27 cellular contexts compared by ENCODE assay signal in genomic region chr10:75079436-75080083, GRCh38. TPM values are rescaled to one million over a fixed set of nuclear protein-coding genes. Genes with fewer than 3 reads are reported as not detected.
DNase-seq lines count a peak whose midpoint lies in the region; ATAC-seq, FAIRE-seq and TF ChIP-seq lines count a peak whose summit lies in the region.
"Had no signal": no experiment of that assay in that cellular context is flagged by ENCODE, and none has a peak within 500 bp of the region (broad histone marks: within the 10 kb centered on the region; RNA-seq: fewer than 3 reads in every experiment).

No MANE protein-coding gene starts in this region.

- TF ChIP-seq RAD21 in K562 (CRISPR knock-in tag; conservative IDR thresholded peaks at IDR 0.05 in 1 of 2, IDR thresholded peaks at IDR 0.05 in 1 of 2), result no peak

- H3K4me2 ChIP-seq in K562 (ENCODE audit: insufficient read depth, low read length), result no peak overlapping the region
- H3K4me2 ChIP-seq in neural progenitor cell, result no peak overlapping the region

- H3K9me3 ChIP-seq in K562 (replicated peaks; ENCODE audit: control insufficient read depth, insufficient read depth, low read depth, low read length) (no peaks in the 10 kb centered on the region), neural progenitor cell (ENCODE audit: low read depth) (no peaks in the 10 kb centered on the region), Caco-2 (no peaks in the 10 kb centered on the region; the same call in 1 of the 2 replicates)
- H3K9me3 ChIP-seq: body of pancreas, MG63 had no signal

- in situ Hi-C loops in KBM-7 (cut with MboI; ENCODE audit: low pct_unique_long_range_greater_than_20kb, low sequenced_read_pairs) (loop anchor here (25.0 kb wide), 1 partner anchor 817 kb away; no protein-coding TSS in a partner anchor), K562 (cut with MboI) (loop anchor here (10.0 kb wide), 1 partner anchor 1235 kb away; no protein-coding TSS in a partner anchor)

- H2AFZ ChIP-seq in K562 (ENCODE audit: low read depth, low read length) (0 out of 2 replicates have a peak overlapping the region, but pooled peaks have one; percentile 27), neural progenitor cell (replicated peaks) (no peak overlapping the region)

- H3K4me1 Mint-ChIP-seq in neural progenitor cell (peaks cover 24% of the 10 kb centered on the region), Caco-2 (ENCODE audit: low read depth, unreplicated experiment) (no peaks in the 10 kb centered on the region)

- no peak for TF ChIP-seq POLR2A in K562 (conservative IDR thresholded peaks at IDR 0.05)

- intact Hi-C loops in K562 (cut with micrococcal nuclease) (no loop called here), Caco-2 (cut with micrococcal nuclease; ENCODE audit: unreplicated experiment) (no loop called here)

- POLR2A ChIA-PET in K562 (lab: Yijun Ruan, JAX) (interaction anchor here (0.6 to 1.2 kb wide), 6 partner anchors 12 to 889 kb away, joined by 3 to 9 read pairs (median 3); no protein-coding TSS in a partner anchor), Caco-2 (lab: Charles Lee) (no interaction called here)

- TF ChIP-seq CTCF in K562 (IDR thresholded peaks at IDR 0.05 in 2 of 3, conservative IDR thresholded peaks at IDR 0.05 in 1 of 3; ENCODE audit: insufficient read depth in 2 of 3, low read depth in 1 of 3, low read length in 3 of 3) (no peak), neural progenitor cell (IDR thresholded peaks at IDR 0.05) (no peak), Caco-2 (IDR thresholded peaks at IDR 0.05; ENCODE audit: insufficient read depth in 1 of 2, low read depth in 1 of 2, low read length in 1 of 2, severe bottlenecking in 1 of 2, unreplicated experiment in 1 of 2) (no peak)

- 45% methylated on average over 9 of the region's 9 CpGs for WGBS in K562 (ENCODE audit: insufficient coverage, low coverage, missing lambda C conversion rate)

- H3K4me3 ChIP-seq in K562, result no peak overlapping the region
- no peak overlapping the region for H3K4me3 ChIP-seq in neural progenitor cell
- no peak overlapping the region for H3K4me3 ChIP-seq in Caco-2 (ENCODE audit: low read depth, low read length)
- H3K4me3 ChIP-seq: body of pancreas, MG63 had no signal

- ATAC-seq in K562 (no peak), GM19324 (IDR thresholded peaks at IDR 0.05; ENCODE audit: low FRiP score, unreplicated experiment) (no peak)
- ATAC-seq: body of pancreas, right cardiac atrium, Right ventricle myocardium inferior had no signal

- H3K27ac Mint-ChIP-seq in neural progenitor cell (peak overlapping the region; percentile 84), Caco-2 (ENCODE audit: unreplicated experiment) (no peak overlapping the region)
- H3K27ac Mint-ChIP-seq: activated CD4-positive, alpha-beta memory T cell treated with anti-CD3 and anti-CD28 coated beads for 36 hours; type B pancreatic cell had no signal

- H3K9me3 Mint-ChIP-seq in neural progenitor cell, result no peaks in the 10 kb centered on the region
- H3K9me3 Mint-ChIP-seq in Caco-2 (ENCODE audit: unreplicated experiment), result no peaks in the 10 kb centered on the region

- H3F3A ChIP-seq in neural progenitor cell (ENCODE audit: low read depth), result peaks cover 28% of the 10 kb centered on the region

- no peak overlapping the region for H3K4me3 Mint-ChIP-seq in neural progenitor cell
- no peak overlapping the region for H3K4me3 Mint-ChIP-seq in Caco-2 (ENCODE audit: unreplicated experiment)
- H3K4me3 Mint-ChIP-seq: activated CD4-positive, alpha-beta memory T cell treated with anti-CD3 and anti-CD28 coated beads for 36 hours; type B pancreatic cell had no signal

- H3K36me3 ChIP-seq in K562 (ENCODE audit: control insufficient read depth, insufficient read depth, low read length) (no peaks in the 10 kb centered on the region), neural progenitor cell (no peaks in the 10 kb centered on the region), Caco-2 (ENCODE audit: control insufficient read depth, insufficient read depth, low read length) (no peaks in the 10 kb centered on the region)
- H3K36me3 ChIP-seq: MG63 had no signal

- peaks cover 14% of the 10 kb centered on the region for H3K27me3 Mint-ChIP-seq in neural progenitor cell (ENCODE audit: insufficient read depth, low read depth)
- no peaks in the 10 kb centered on the region for H3K27me3 Mint-ChIP-seq in Caco-2 (ENCODE audit: insufficient read depth, unreplicated experiment)
- H3K27me3 Mint-ChIP-seq: activated CD4-positive, alpha-beta memory T cell treated with anti-CD3 and anti-CD28 coated beads for 36 hours had no signal

- CTCF ChIA-PET in K562 (lab: Yijun Ruan, JAX; ENCODE audit: low intra/inter-chr PET ratio) (no interaction called here), Caco-2 (lab: Charles Lee) (no interaction called here)

- H3K27me3 ChIP-seq in K562 (ENCODE audit: control insufficient read depth in 2 of 2, insufficient read depth in 2 of 2, low read length in 2 of 2) (no peaks in the 10 kb centered on the region; a peak in 1 of 5 replicates), neural progenitor cell (no peaks in the 10 kb centered on the region), Caco-2 (replicated peaks; ENCODE audit: control insufficient read depth, insufficient read depth, low read length) (no peaks in the 10 kb centered on the region)
- H3K27me3 ChIP-seq: body of pancreas, MG63 had no signal

- H3K79me2 ChIP-seq in K562 (ENCODE audit: control insufficient read depth, insufficient read depth, low read length), result no peaks in the 10 kb centered on the region
- H3K79me2 ChIP-seq in neural progenitor cell (ENCODE audit: low read depth), result no peaks in the 10 kb centered on the region

- peak; percentile 33 for DNase-seq in DMS53 (lab: John Stamatoyannopoulos, UW)
- DNase-seq in DMS53 treated with DMSO at 0.1 percent for 48 hours (lab: John Stamatoyannopoulos, UW; ENCODE audit: unreplicated experiment), result no peak
- DNase-seq in KBM-7, result peak; percentile 10
- DNase-seq in K562 (ENCODE audit: extremely low read depth in 1 of 4, low spot score in 3 of 4), result no peak
- DNase-seq in neural progenitor cell (ENCODE audit: low spot score), result peak; percentile 34
- no peak for DNase-seq in nucleus accumbens (lab: John Stamatoyannopoulos, UW)
- no peak for DNase-seq in Caco-2
- DNase-seq: 8988T; activated CD4-positive, alpha-beta memory T cell treated with anti-CD3 and anti-CD28 coated beads for 36 hours; activated CD4-positive, CD25-positive, alpha-beta regulatory T cell; activated effector memory CD4-positive, alpha-beta T cell treated with Interleukin-2 at 50 U/mL for 16 hours; AML-193; body of pancreas; effector CD4-positive, alpha-beta T cell; EL; GOT3; hippocampal formation; MG63; NCI-H187; NCI-H446 treated with DMSO at 0.1 percent for 48 hours; right cardiac atrium; T1000 had no signal

- no peak overlapping the region for H3K27ac ChIP-seq in K562 (ENCODE audit: extremely low read depth, low read depth, low read length)
- peak overlapping the region; percentile 16 for H3K27ac ChIP-seq in neural progenitor cell
- H3K27ac ChIP-seq: body of pancreas had no signal

- H3K36me3 Mint-ChIP-seq in neural progenitor cell (no peaks in the 10 kb centered on the region), Caco-2 (ENCODE audit: insufficient read depth, unreplicated experiment) (no peaks in the 10 kb centered on the region)
- H3K36me3 Mint-ChIP-seq: activated CD4-positive, alpha-beta memory T cell treated with anti-CD3 and anti-CD28 coated beads for 36 hours; type B pancreatic cell had no signal

- H3K4me1 ChIP-seq in K562 (replicated peaks in 1 of 2; ENCODE audit: control insufficient read depth in 2 of 2, insufficient read depth in 2 of 2, low read length in 2 of 2) (0 out of 5 replicates have a peak, but pooled peaks cover 0 to under 1% of the 10 kb centered on the region in 2 experiments), neural progenitor cell (peaks cover 31% of the 10 kb centered on the region), Caco-2 (no peaks in the 10 kb centered on the region)
- H3K4me1 ChIP-seq: body of pancreas had no signal

- no peak overlapping the region for H3K9ac ChIP-seq in K562 (ENCODE audit: insufficient read depth in 1 of 2, low read depth in 2 of 2, low read length in 2 of 2)
- H3K9ac ChIP-seq in neural progenitor cell, result no peak overlapping the region

- no peak for FAIRE-seq in K562 (lab: Jason Lieb, UNC)
- FAIRE-seq: frontal cortex, islet of Langerhans had no signal

- H3K9me1 ChIP-seq in K562 (ENCODE audit: control insufficient read depth, insufficient read depth, low read length), result no peaks in the 10 kb centered on the region

- no TSS peak for BruUV-seq in K562 (replicated peaks; lab: Mats Ljungman, UMichigan)
- BruUV-seq in Caco-2 (replicated peaks; lab: Mats Ljungman, UMichigan), result no TSS peak

- no peak for TF ChIP-seq EP300 in K562 (IDR thresholded peaks at IDR 0.05; ENCODE audit: low read length)

- no peaks in the 10 kb centered on the region for H4K20me1 ChIP-seq in K562 (replicated peaks; ENCODE audit: control insufficient read depth, insufficient read depth, low read length)
- H4K20me1 ChIP-seq in neural progenitor cell (ENCODE audit: low read depth), result no peaks in the 10 kb centered on the region

TF ChIP-seq in K562, 482 proteins besides CTCF, POLR2A, EP300 and RAD21 (continues in another document):
- TF ChIP-seq FUS (optimal IDR thresholded peaks at IDR 0.05; ENCODE audit: low read depth, low read length), result no peak
- no peak for TF ChIP-seq ZNF224 (CRISPR knock-in tag; IDR thresholded peaks at IDR 0.05)
- TF ChIP-seq U2AF1 (optimal IDR thresholded peaks at IDR 0.05; ENCODE audit: low read depth, low read length), result no peak
- TF ChIP-seq NFIC (IDR thresholded peaks at IDR 0.05), result no peak

RNA-seq across cellular contexts. Expression of gene SAMD8, which starts 31.9 kb away (rescaled TPM):
- total RNA-seq in K562 (2011; cell fraction: chromatin; rRNA removed; ENCODE audit: low replicate concordance), result 32.4 and 44.3 TPM in 2 replicates
- 9.3 and 10.0 TPM in 2 replicates for total RNA-seq in K562 (2011; cell fraction: nucleolus; rRNA removed)
- 15.6 and 26.2 TPM in 2 replicates for total RNA-seq in K562 (2011; cell fraction: nucleoplasm; rRNA removed)
- total RNA-seq in K562 (2014; rRNA removed), result 4.6 and 6.2 TPM in 2 replicates
- 8.8 and 10.5 TPM in 2 replicates for total RNA-seq in K562 (2014; rRNA removed; fragmentation: Illumina TruSeq; extraction: Trizol)
- 7.9 and 8.2 TPM in 2 replicates for total RNA-seq in K562 (2015; rRNA removed; fragmentation: Illumina TruSeq; extraction: Trizol)
- total RNA-seq in K562 (2021), result 7.2 and 7.6 TPM in 2 replicates
- 16.1 and 16.7 TPM in 2 replicates for polyA plus RNA-seq in K562 (2011; rRNA removed)
- polyA plus RNA-seq in K562 (2011; cell fraction: cytosol; rRNA removed), result 7.1 and 15.1 TPM in 2 replicates
- polyA plus RNA-seq in K562 (2011; cell fraction: nucleus; rRNA removed), result 5.7 and 7.9 TPM in 2 replicates
- 3.2 and 5.0 TPM in 2 replicates for polyA plus RNA-seq in K562 (2012)
- 5.4 and 6.2 TPM in 2 replicates for polyA plus RNA-seq in K562 (2014; fragmentation: Illumina TruSeq; extraction: Trizol)
- 1 to 10 TPM; 2.7 to 2.8 TPM for polyA plus RNA-seq in K562 (2014; fragmentation: Nextera tagmentation; extraction: Ambion mirVana)
- 5.5 and 5.7 TPM in 2 replicates for polyA plus RNA-seq in K562 (2014; rRNA removed)
- polyA minus RNA-seq in K562 (2011; rRNA and poly(A)+ RNA removed), result 28.0 and 29.4 TPM in 2 replicates
- polyA minus RNA-seq in K562 (2011; cell fraction: cytosol; rRNA and poly(A)+ RNA removed), result 6.9 and 9.4 TPM in 2 replicates
- 3.5 and 9.0 TPM in 2 replicates for polyA minus RNA-seq in K562 (2011; cell fraction: nucleus; rRNA and poly(A)+ RNA removed)
- 25.7 and 39.5 TPM in 2 replicates for total RNA-seq in neural progenitor cell (ENCODE audit: low replicate concordance)
- total RNA-seq in Caco-2 (2022), result 25.2 and 26.9 TPM in 2 replicates

Comparison
In these comparisons a context has a peak if more than half of its experiments do, and no peak if none do; other contexts are left out.
1. DNase-seq: peak in DMS53 (single experiment), KBM-7 (single experiment) and neural progenitor cell (single experiment); none in DMS53 treated with DMSO at 0.1 percent for 48 hours (single experiment), K562 (0 of 4), nucleus accumbens (0 of 56) and Caco-2 (0 of 2).